9 cellular contexts compared by ENCODE assay signal in genomic region chr12:76020731-76021672, GRCh38. TPM values are rescaled to one million over a fixed set of nuclear protein-coding genes. Genes with fewer than 3 reads are reported as not detected.
DNase-seq lines count a peak whose midpoint lies in the region; ATAC-seq and TF ChIP-seq lines count a peak whose summit lies in the region.
"Had no signal": no experiment of that assay in that cellular context is flagged by ENCODE, and none has a peak within 500 bp of the region (broad histone marks: within the 10 kb centered on the region; RNA-seq: fewer than 3 reads in every experiment).

No MANE protein-coding gene starts in this region.

- no TSS peak for BruUV-seq in A673 (replicated peaks; lab: Mats Ljungman, UMichigan)

- DNase-seq in A673 (ENCODE audit: low spot score): peak; percentile 75
- peak; percentile 46 for DNase-seq in activated CD4-positive, alpha-beta T cell treated with anti-CD3 and anti-CD28 coated beads for 1 hour
- no peak for DNase-seq in endodermal cell
- DNase-seq in pulmonary artery endothelial cell (ENCODE audit: low read depth, low spot score): peak; percentile 86
- DNase-seq in cerebellum (ENCODE audit: low spot score): no peak
- DNase-seq in inferior parietal cortex (ENCODE audit: extremely low spot score): no peak

- intact Hi-C loops in A673 (cut with micrococcal nuclease; ENCODE audit: unreplicated experiment): loop anchor here (5.0 kb wide), 1 partner anchor 44 kb away; no protein-coding TSS in a partner anchor

- H3K9me3 ChIP-seq in A673 (ENCODE audit: low read depth, low read length, poor library complexity, severe bottlenecking) (no peaks in the 10 kb centered on the region), HUES48 (ENCODE audit: control insufficient read depth, insufficient read depth, low read length) (no peaks in the 10 kb centered on the region), endodermal cell (ENCODE audit: control insufficient read depth, low read length) (no peaks in the 10 kb centered on the region)
- H3K9me3 ChIP-seq: psoas muscle had no signal

- peak overlapping the region; percentile 74 for H3K27ac Mint-ChIP-seq in endodermal cell

- no peaks in the 10 kb centered on the region for H3K9me3 Mint-ChIP-seq in endodermal cell

- H3K4me3 Mint-ChIP-seq in endodermal cell: no peak overlapping the region

- ATAC-seq in GM19395 (IDR thresholded peaks at IDR 0.05; ENCODE audit: unreplicated experiment): peak; percentile 65

- H3K36me3 Mint-ChIP-seq in endodermal cell (ENCODE audit: low read depth): no peaks in the 10 kb centered on the region

- POLR2A ChIA-PET in A673 (lab: Charles Lee; ENCODE audit: low non-redundant PET): no interaction called here

- H3K4me3 ChIP-seq in A673 (ENCODE audit: low read depth, low read length, poor library complexity, severe bottlenecking): no peak overlapping the region
- H3K4me3 ChIP-seq in HUES48 (ENCODE audit: low read depth, low read length): no peak overlapping the region
- H3K4me3 ChIP-seq in endodermal cell (ENCODE audit: low read length): no peak overlapping the region
- H3K4me3 ChIP-seq: psoas muscle had no signal

- H3K27me3 ChIP-seq in A673 (replicated peaks; ENCODE audit: insufficient read depth, low read depth, low read length, poor library complexity) (no peaks in the 10 kb centered on the region), HUES48 (ENCODE audit: control insufficient read depth, insufficient read depth, low read length) (no peaks in the 10 kb centered on the region), endodermal cell (ENCODE audit: control insufficient read depth, insufficient read depth, low read length, poor library complexity, severe bottlenecking) (no peaks in the 10 kb centered on the region)

- no peaks in the 10 kb centered on the region for H3K27me3 Mint-ChIP-seq in endodermal cell (ENCODE audit: insufficient read depth)

- H3K27ac ChIP-seq in A673 (ENCODE audit: low read depth, low read length, poor library complexity, severe bottlenecking) (no peak overlapping the region), HUES48 (ENCODE audit: low read depth, low read length) (peak overlapping the region; percentile 81), endodermal cell (ENCODE audit: low read depth, low read length) (no peak overlapping the region)
- H3K27ac ChIP-seq: psoas muscle had no signal

- H3K4me1 Mint-ChIP-seq in endodermal cell: peaks cover 37% of the 10 kb centered on the region

- peaks cover 22% of the 10 kb centered on the region for H3K4me1 ChIP-seq in A673 (ENCODE audit: insufficient read depth, low read length, poor library complexity, severe bottlenecking)
- peaks cover 36% of the 10 kb centered on the region for H3K4me1 ChIP-seq in HUES48 (ENCODE audit: control insufficient read depth, insufficient read depth, low read length)
- H3K4me1 ChIP-seq in endodermal cell (ENCODE audit: control insufficient read depth, insufficient read depth, low read length): peaks cover 12% of the 10 kb centered on the region
- H3K4me1 ChIP-seq: psoas muscle had no signal

- TF ChIP-seq CTCF in A673 (conservative IDR thresholded peaks at IDR 0.05; ENCODE audit: low read depth, low read length) (no peak), endodermal cell (conservative IDR thresholded peaks at IDR 0.05) (no peak)

- 89% methylated on average over 13 to 15 of the region's 15 CpGs for WGBS in endodermal cell (ENCODE audit: insufficient coverage in 1 of 2, insufficient read length in 1 of 2), 2 experiments

- H3K36me3 ChIP-seq in A673 (ENCODE audit: insufficient read depth, low read length, poor library complexity, severe bottlenecking) (no peaks in the 10 kb centered on the region), HUES48 (ENCODE audit: control insufficient read depth, insufficient read depth, low read length) (no peaks in the 10 kb centered on the region; the same call in 1 of the 2 replicates), endodermal cell (ENCODE audit: control insufficient read depth, insufficient read depth, low read length) (no peaks in the 10 kb centered on the region)

- H3K9ac ChIP-seq in HUES48 (ENCODE audit: low read depth, low read length) (peak overlapping the region; percentile 12; the same call in 1 of the 2 replicates), endodermal cell (ENCODE audit: extremely low read depth, low read length, poor library complexity, severe bottlenecking) (no peak overlapping the region)

- CTCF ChIA-PET in A673 (lab: Charles Lee): interaction anchor here (0.5 kb wide), 1 partner anchor 315 kb away, joined by 3 read pairs; no protein-coding TSS in a partner anchor

RNA-seq across cellular contexts. Expression of gene PHLDA1, which starts 10.6 kb away (rescaled TPM):
- total RNA-seq in A673 (2021) (3.4 and 4.9 TPM in 2 replicates), endodermal cell (10 to 100 TPM in 1 of 2 donors, 1 to 10 TPM in 1; 3.7 to 16.2 TPM), pulmonary artery endothelial cell (28.6 and 37.5 TPM in 2 replicates), cerebellum (20.3 TPM)
- 14.9 TPM for polyA plus RNA-seq in endodermal cell (2013, experiment 1 of 2)
- 13.4 TPM for polyA plus RNA-seq in endodermal cell (2013, experiment 2 of 2)

Comparison
In these comparisons a context has a peak if more than half of its experiments do, and no peak if none do; other contexts are left out.
1. DNase-seq: peak in A673 (single experiment), activated CD4-positive, alpha-beta T cell treated with anti-CD3 and anti-CD28 coated beads for 1 hour (single experiment) and pulmonary artery endothelial cell (single experiment); none in endodermal cell (single experiment), cerebellum (single experiment) and inferior parietal cortex (single experiment).